ENCODE assay signal across 8 cellular contexts in the genomic region with DNA sequence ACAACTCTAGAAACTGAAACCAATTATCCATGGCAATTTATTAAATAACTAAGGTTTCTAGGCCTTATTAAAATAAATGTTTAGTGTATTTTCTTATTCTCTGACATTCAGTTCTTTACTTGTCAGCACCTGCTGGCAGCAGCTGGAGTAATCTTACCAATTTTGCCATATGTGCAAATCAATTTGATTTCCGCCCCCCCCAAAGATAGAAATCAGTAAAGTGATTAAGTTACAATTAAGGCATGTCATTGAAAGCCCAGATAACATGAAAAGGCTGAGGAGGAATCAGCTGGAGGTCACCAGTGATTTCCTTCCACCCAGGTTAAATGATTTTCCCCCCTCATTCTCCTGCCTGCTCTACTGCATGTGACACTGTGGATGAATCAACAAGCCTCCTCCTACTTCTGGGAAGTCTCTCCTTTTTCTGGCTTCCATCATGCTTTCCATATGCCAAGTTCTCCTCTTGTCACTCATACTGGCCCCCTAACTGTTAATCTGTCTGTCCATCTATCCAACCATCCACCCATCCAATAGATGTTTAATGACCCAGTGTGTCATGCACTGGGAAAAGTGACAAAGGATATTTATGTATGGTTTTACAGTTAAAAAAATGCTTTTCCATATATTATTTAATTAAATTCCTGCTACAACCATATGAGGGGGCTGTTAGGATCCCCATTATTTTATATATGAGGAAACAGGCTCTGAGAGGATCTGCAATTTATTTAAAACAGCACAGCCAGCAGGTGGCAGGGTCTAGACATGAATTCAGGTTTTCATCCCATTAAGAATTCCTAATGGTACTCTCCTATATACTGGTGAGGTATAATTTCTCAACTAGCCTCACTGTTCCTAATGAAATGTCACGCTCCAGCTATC.
A peak's percentile ranks its signal among the peaks of the same experiment; 100 is the strongest.
DNase-seq lines count a peak whose midpoint lies in the region; ATAC-seq and FAIRE-seq lines count a peak whose summit lies in the region.

No MANE protein-coding gene starts in this region.

- peak; percentile 20 for DNase-seq in activated T-cell treated with anti-CD3 and anti-CD28 coated beads, Interleukin-2, amount 50 U/mL, for 4 hours
- DNase-seq in activated T-cell treated with anti-CD3 and anti-CD28 coated beads for 4 hours (no peak), NCI-H1694 (lab: John Stamatoyannopoulos, UW) (peak; percentile 82), frontal cortex (ENCODE audit: low spot score in 2 of 2) (peak; percentile 5 to 29), pulmonary artery endothelial cell (ENCODE audit: low read depth, low spot score) (peak; percentile 15)
- DNase-seq in activated CD4-positive, alpha-beta T cell treated with anti-CD3 and anti-CD28 coated beads, Interleukin-2, amount 10 ng/mL, durations not matched to agents 24 days and 14 days = peak; percentile 71

- peak; percentile 18 to 41 for ATAC-seq in activated T-cell treated with anti-CD3 and anti-CD28 coated beads, Interleukin-2, amount 50 U/mL, for 4 hours
- ATAC-seq in HG03280 (IDR thresholded peaks at IDR 0.05; ENCODE audit: unreplicated experiment) (no peak), GM18520 (IDR thresholded peaks at IDR 0.05; ENCODE audit: unreplicated experiment) (no peak)

- H3K4me1 Mint-ChIP-seq in activated T-cell treated with anti-CD3 and anti-CD28 coated beads, Interleukin-2, amount 50 U/mL, for 4 hours (ENCODE audit: low read depth) = peaks cover 31% of the 10 kb centered on the region
- H3K4me1 Mint-ChIP-seq in activated CD4-positive, alpha-beta T cell treated with anti-CD3 and anti-CD28 coated beads, Interleukin-2, amount 10 ng/mL, durations not matched to agents 24 days and 14 days = peaks cover 21% of the 10 kb centered on the region

- H3K36me3 Mint-ChIP-seq in activated T-cell treated with anti-CD3 and anti-CD28 coated beads, Interleukin-2, amount 50 U/mL, for 4 hours (ENCODE audit: insufficient read depth) = no peaks in the 10 kb centered on the region
- H3K36me3 Mint-ChIP-seq in activated CD4-positive, alpha-beta T cell treated with anti-CD3 and anti-CD28 coated beads, Interleukin-2, amount 10 ng/mL, durations not matched to agents 24 days and 14 days (ENCODE audit: low read depth) = no peaks in the 10 kb centered on the region

- intact Hi-C loops in activated CD4-positive, alpha-beta T cell treated with anti-CD3 and anti-CD28 coated beads, Interleukin-2, amount 10 ng/mL, durations not matched to agents 24 days and 14 days (cut with micrococcal nuclease) = loop anchor here (1.0 to 10.0 kb wide), 4 partner anchors 23 to 395 kb away; no protein-coding TSS in a partner anchor

- no peaks in the 10 kb centered on the region for H3K9me3 Mint-ChIP-seq in activated T-cell treated with anti-CD3 and anti-CD28 coated beads, Interleukin-2, amount 50 U/mL, for 4 hours
- no peaks in the 10 kb centered on the region for H3K9me3 Mint-ChIP-seq in activated CD4-positive, alpha-beta T cell treated with anti-CD3 and anti-CD28 coated beads, Interleukin-2, amount 10 ng/mL, durations not matched to agents 24 days and 14 days

- no peak overlapping the region for H3K4me3 Mint-ChIP-seq in activated T-cell treated with anti-CD3 and anti-CD28 coated beads, Interleukin-2, amount 50 U/mL, for 4 hours
- no peak overlapping the region for H3K4me3 Mint-ChIP-seq in activated CD4-positive, alpha-beta T cell treated with anti-CD3 and anti-CD28 coated beads, Interleukin-2, amount 10 ng/mL, durations not matched to agents 24 days and 14 days

- no peak overlapping the region for H3K27ac Mint-ChIP-seq in activated CD4-positive, alpha-beta T cell treated with anti-CD3 and anti-CD28 coated beads, Interleukin-2, amount 10 ng/mL, durations not matched to agents 24 days and 14 days

- FAIRE-seq in frontal cortex (lab: Jason Lieb, UNC) = no peak

- no peaks in the 10 kb centered on the region for H3K27me3 Mint-ChIP-seq in activated T-cell treated with anti-CD3 and anti-CD28 coated beads, Interleukin-2, amount 50 U/mL, for 4 hours (ENCODE audit: low read depth)
- peaks cover 19% of the 10 kb centered on the region for H3K27me3 Mint-ChIP-seq in activated CD4-positive, alpha-beta T cell treated with anti-CD3 and anti-CD28 coated beads, Interleukin-2, amount 10 ng/mL, durations not matched to agents 24 days and 14 days

Comparison
In these comparisons a context has a peak if more than half of its experiments do, and no peak if none do; other contexts are left out.
1. ATAC-seq: peak in activated T-cell treated with anti-CD3 and anti-CD28 coated beads, Interleukin-2, amount 50 U/mL, for 4 hours (2 of 2); none in HG03280 (single experiment) and GM18520 (single experiment).